In the genomic region with DNA sequence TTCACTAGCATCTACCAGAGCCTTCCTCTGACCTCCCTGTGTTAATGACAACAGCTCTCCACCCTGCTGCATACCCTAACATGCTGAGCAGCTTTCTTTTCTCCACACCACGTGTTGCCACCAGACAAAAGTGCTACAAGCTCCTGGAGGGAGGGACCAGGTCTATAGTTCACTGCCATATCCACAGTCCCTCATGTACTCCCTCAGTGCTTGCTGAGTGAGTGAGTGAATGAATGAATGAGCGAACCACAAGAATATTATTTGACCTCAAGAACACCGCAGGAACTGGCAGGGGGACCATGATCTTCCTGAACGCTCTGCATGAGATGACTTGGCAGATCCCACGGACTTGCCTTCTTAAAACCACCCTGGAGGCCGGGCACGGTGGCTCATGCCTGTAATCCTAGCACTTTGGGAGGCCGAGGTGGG, we compare ENCODE assay signal across 16 cellular contexts. TPM values are rescaled to one million over a fixed set of nuclear protein-coding genes. Genes with fewer than 3 reads are reported as not detected.
DNase-seq lines count a peak whose midpoint lies in the region; ATAC-seq and TF ChIP-seq lines count a peak whose summit lies in the region.
"Had no signal": no experiment of that assay in that cellular context is flagged by ENCODE, and none has a peak within 500 bp of the region (broad histone marks: within the 10 kb centered on the region; RNA-seq: fewer than 3 reads in every experiment).

No MANE protein-coding gene starts in this region.

- no peak for TF ChIP-seq CTCF in neutrophil (IDR thresholded peaks at IDR 0.05)
- no peak for TF ChIP-seq CTCF in lower lobe of right lung (IDR thresholded peaks at IDR 0.05)

- H3K27me3 Mint-ChIP-seq in activated naive CD4-positive, alpha-beta T cell treated with anti-CD3 and anti-CD28 coated beads, Interleukin-2, amount 10 ng/mL, durations not matched to agents 7 days and 5 days, result no peaks in the 10 kb centered on the region

- H3K36me3 ChIP-seq in neutrophil, result no peaks in the 10 kb centered on the region
- no peaks in the 10 kb centered on the region for H3K36me3 ChIP-seq in lower lobe of right lung
- H3K36me3 ChIP-seq: tibial nerve had no signal

- no peak overlapping the region for H3K4me3 Mint-ChIP-seq in activated naive CD4-positive, alpha-beta T cell treated with anti-CD3 and anti-CD28 coated beads, Interleukin-2, amount 10 ng/mL, durations not matched to agents 7 days and 5 days

- peaks cover 98% of the 10 kb centered on the region for H3K4me1 Mint-ChIP-seq in activated naive CD4-positive, alpha-beta T cell treated with anti-CD3 and anti-CD28 coated beads, Interleukin-2, amount 10 ng/mL, durations not matched to agents 7 days and 5 days

- peak; percentile 45 for DNase-seq in activated CD4-positive, alpha-beta T cell treated with anti-CD3 and anti-CD28 coated beads for 48 hours
- no peak for DNase-seq in activated CD4-positive, alpha-beta T cell treated with anti-CD3 and anti-CD28 coated beads for 4 hours
- DNase-seq in Jurkat, Clone E6-1 (ENCODE audit: low read depth, low spot score), result peak; percentile 27
- no peak for DNase-seq in activated naive CD4-positive, alpha-beta T cell treated with anti-CD3 and anti-CD28 coated beads, Interleukin-2, amount 10 ng/mL, durations not matched to agents 7 days and 5 days
- DNase-seq in substantia nigra (lab: John Stamatoyannopoulos, UW) (no peak), lower lobe of right lung (no peak)
- DNase-seq: DMS 273 treated with DMSO at 0.1 percent for 48 hours, dorsolateral prefrontal cortex, mammary epithelial cell, NCI-H146, NCI-H524, occipital lobe had no signal

- H3K9me3 Mint-ChIP-seq in activated naive CD4-positive, alpha-beta T cell treated with anti-CD3 and anti-CD28 coated beads, Interleukin-2, amount 10 ng/mL, durations not matched to agents 7 days and 5 days, result no peaks in the 10 kb centered on the region
- H3K9me3 Mint-ChIP-seq: IgD-negative memory B cell had no signal

- ATAC-seq in lower lobe of right lung (no peak), HG02840 (IDR thresholded peaks at IDR 0.05; ENCODE audit: low FRiP score, unreplicated experiment) (no peak)

- H3K4me3 ChIP-seq in Jurkat, Clone E6-1 (ENCODE audit: low read length), result no peak overlapping the region
- no peak overlapping the region for H3K4me3 ChIP-seq in neutrophil (ENCODE audit: low read depth in 1 of 2, low read length in 1 of 2)
- no peak overlapping the region for H3K4me3 ChIP-seq in lower lobe of right lung
- H3K4me3 ChIP-seq: dorsolateral prefrontal cortex, tibial nerve had no signal

- H3K27me3 ChIP-seq in neutrophil (no peaks in the 10 kb centered on the region), lower lobe of right lung (ENCODE audit: low read depth) (no peaks in the 10 kb centered on the region)
- H3K27me3 ChIP-seq: dorsolateral prefrontal cortex, tibial nerve had no signal

- intact Hi-C loops in lower lobe of right lung (cut with DNase I), result no loop called here

- H3K27ac Mint-ChIP-seq in activated naive CD4-positive, alpha-beta T cell treated with anti-CD3 and anti-CD28 coated beads, Interleukin-2, amount 10 ng/mL, durations not matched to agents 7 days and 5 days, result peak overlapping the region; percentile 96

- CTCF ChIA-PET in activated naive CD4-positive, alpha-beta T cell treated with anti-CD3 and anti-CD28 coated beads, Interleukin-2, amount 10 ng/mL, durations not matched to agents 7 days and 5 days (lab: Charles Lee), result no interaction called here

- H3K4me1 ChIP-seq in neutrophil (ENCODE audit: control insufficient read depth in 1 of 2, insufficient read depth in 1 of 2, low read depth in 1 of 2, low read length in 1 of 2) (peaks cover 96 to 97% of the 10 kb centered on the region in 2 experiments), lower lobe of right lung (peaks cover 72% of the 10 kb centered on the region)

- H3K9me3 ChIP-seq in neutrophil (no peaks in the 10 kb centered on the region), lower lobe of right lung (no peaks in the 10 kb centered on the region)
- H3K9me3 ChIP-seq: tibial nerve had no signal

- peak overlapping the region; percentile 56 for H3K27ac ChIP-seq in neutrophil
- no peak overlapping the region for H3K27ac ChIP-seq in substantia nigra (ENCODE audit: low read depth, low read length, poor library complexity, severe bottlenecking)
- H3K27ac ChIP-seq in lower lobe of right lung, result no peak overlapping the region
- H3K27ac ChIP-seq: dorsolateral prefrontal cortex, tibial nerve had no signal

- no peaks in the 10 kb centered on the region for H3K36me3 Mint-ChIP-seq in activated naive CD4-positive, alpha-beta T cell treated with anti-CD3 and anti-CD28 coated beads, Interleukin-2, amount 10 ng/mL, durations not matched to agents 7 days and 5 days

RNA-seq across cellular contexts. Expression of a gene that starts 47.4 kb away (rescaled TPM):
- polyA plus RNA-seq in Jurkat, Clone E6-1 (2012; ENCODE audit: insufficient read depth, insufficient read length), result 40.8 TPM
- 78.7 TPM for total RNA-seq in lower lobe of right lung

Comparison
In these comparisons a context has a peak if more than half of its experiments do, and no peak if none do; other contexts are left out.
1. DNase-seq: peak in activated CD4-positive, alpha-beta T cell treated with anti-CD3 and anti-CD28 coated beads for 48 hours (single experiment) and Jurkat, Clone E6-1 (single experiment); none in activated CD4-positive, alpha-beta T cell treated with anti-CD3 and anti-CD28 coated beads for 4 hours (0 of 2), activated naive CD4-positive, alpha-beta T cell treated with anti-CD3 and anti-CD28 coated beads, Interleukin-2, amount 10 ng/mL, durations not matched to agents 7 days and 5 days (single experiment), substantia nigra (0 of 49) and lower lobe of right lung (single experiment).